In genomic region chr9:107213080-107213479, GRCh38 we compare ENCODE assay signal across 10 cellular contexts.
DNase-seq lines count a peak whose midpoint lies in the region; ATAC-seq and TF ChIP-seq lines count a peak whose summit lies in the region.
"Had no signal": no experiment of that assay in that cellular context is flagged by ENCODE, and none has a peak within 500 bp of the region (broad histone marks: within the 10 kb centered on the region; RNA-seq: fewer than 3 reads in every experiment).

No MANE protein-coding gene starts in this region.

- H3K79me2 ChIP-seq in GM23248 (ENCODE audit: insufficient read depth), result no peaks in the 10 kb centered on the region

- H3K4me3 ChIP-seq in GM23248 (peak overlapping the region; percentile 19; the same call in 1 of the 2 replicates), left lung (no peak overlapping the region)
- H3K4me3 ChIP-seq: upper lobe of left lung had no signal

- peaks cover 37% of the 10 kb centered on the region for H3K4me1 ChIP-seq in GM23248 (ENCODE audit: insufficient read depth)
- H3K4me1 ChIP-seq in left lung, result peaks cover 0 to 30% of the 10 kb centered on the region in 2 donors

- peak; percentile 24 for ATAC-seq in GM18498 (IDR thresholded peaks at IDR 0.05; ENCODE audit: unreplicated experiment)
- peak; percentile 30 for ATAC-seq in left lung
- no peak for ATAC-seq in left lobe of liver

- H3K27me3 ChIP-seq in GM23248 (replicated peaks; ENCODE audit: insufficient read depth) (no peaks in the 10 kb centered on the region), left lung (no peaks in the 10 kb centered on the region)
- H3K27me3 ChIP-seq: neutrophil, upper lobe of left lung had no signal

- H3K9me3 ChIP-seq in GM23248 (ENCODE audit: low read depth) (no peaks in the 10 kb centered on the region), left lung (no peaks in the 10 kb centered on the region)
- H3K9me3 ChIP-seq: neutrophil, upper lobe of left lung had no signal

- H3K4me2 ChIP-seq in GM23248 (ENCODE audit: unreplicated experiment), result peak overlapping the region; percentile 15

- H3K27ac ChIP-seq in GM23248 (peak overlapping the region; percentile 64), left lung (peak overlapping the region; percentile 21 to 75)
- H3K27ac ChIP-seq: neutrophil had no signal

- intact Hi-C loops in left lung (cut with DNase I), result no loop called here

- peaks cover 36% of the 10 kb centered on the region for H3F3A ChIP-seq in GM23248 (ENCODE audit: insufficient read depth)

- H3K9ac ChIP-seq in GM23248, result no peak overlapping the region

- no peak for TF ChIP-seq CTCF in left lung (IDR thresholded peaks at IDR 0.05)

- H3K36me3 ChIP-seq in GM23248 (ENCODE audit: low read depth), result no peaks in the 10 kb centered on the region
- H3K36me3 ChIP-seq in left lung, result no peaks in the 10 kb centered on the region
- H3K36me3 ChIP-seq: neutrophil, upper lobe of left lung had no signal

- no peaks in the 10 kb centered on the region for H4K20me1 ChIP-seq in GM23248 (ENCODE audit: insufficient read depth)

- no peak for DNase-seq in GM23248
- peak; percentile 2 for DNase-seq in RPMI7951 (ENCODE audit: low read depth)
- DNase-seq in left lung, result no peak
- DNase-seq in left lobe of liver (ENCODE audit: low spot score), result no peak
- DNase-seq in COR-L47 (lab: John Stamatoyannopoulos, UW), result no peak
- DNase-seq in activated CD4-positive, alpha-beta T cell treated with anti-CD3 and anti-CD28 coated beads for 1 hour, result no peak
- DNase-seq in NCI-H2227 (lab: John Stamatoyannopoulos, UW; ENCODE audit: unreplicated experiment), result no peak

- WGBS in GM23248 (ENCODE audit: low coverage in 1 of 2, low lambda C conversion rate in 2 of 2, missing lambda C conversion rate in 2 of 2), 2 experiments, result 87 to 89% methylated on average over 6 of the region's 6 CpGs

- in situ Hi-C loops in GM23248 (cut with MboI), result no loop called here

- H3K9me2 ChIP-seq in GM23248 (ENCODE audit: insufficient read depth), result no peaks in the 10 kb centered on the region; the same call in 1 of the 2 replicates

- H2AFZ ChIP-seq in GM23248, result 0 out of 2 replicates have a peak overlapping the region, but pooled peaks have one; percentile 1
